ENCODE assay signal across 8 cellular contexts in the genomic region with DNA sequence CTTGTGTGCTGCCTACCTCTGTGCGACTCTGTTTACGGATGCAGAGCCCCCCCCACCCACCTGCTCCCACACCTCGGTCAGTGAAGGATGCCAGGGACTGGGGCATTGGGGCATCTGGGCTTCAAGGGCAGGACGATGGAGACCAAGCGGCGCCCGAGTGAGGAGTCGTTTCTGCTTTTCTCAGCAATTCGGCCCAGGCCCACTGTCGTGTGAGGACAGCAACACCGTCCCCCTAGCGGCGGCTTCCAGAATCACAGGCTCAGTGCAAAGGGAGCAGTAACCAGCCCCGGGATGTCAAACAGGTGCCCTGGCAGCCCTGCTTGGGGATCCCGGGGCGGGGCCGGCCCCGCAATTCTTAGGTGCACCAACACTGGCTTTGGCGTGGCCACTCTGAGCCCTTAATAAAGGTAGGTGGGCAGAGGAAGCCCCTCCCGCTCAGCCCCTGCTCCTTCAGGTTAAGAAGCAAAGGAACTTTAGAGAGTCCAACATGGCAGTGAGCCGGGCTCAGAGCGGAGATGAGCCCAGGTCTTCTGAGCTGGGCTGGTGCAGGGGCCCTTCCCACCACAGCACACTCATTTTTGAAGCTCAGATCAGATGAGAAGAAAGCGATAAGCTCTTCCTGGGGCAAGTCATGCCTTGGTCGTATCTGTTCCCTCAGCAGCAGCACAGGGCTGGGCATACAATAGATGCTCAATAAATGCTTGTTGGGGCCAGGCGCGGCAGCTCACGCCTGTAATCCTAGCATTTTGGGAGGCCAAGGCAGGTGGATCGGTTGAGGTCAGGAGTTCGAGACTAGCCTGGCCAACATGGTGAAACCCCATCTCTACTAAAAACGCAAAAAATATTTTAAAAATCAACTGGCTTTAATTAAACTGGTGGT. TPM values are rescaled to one million over a fixed set of nuclear protein-coding genes. Genes with fewer than 3 reads are reported as not detected.
DNase-seq lines count a peak whose midpoint lies in the region; ATAC-seq and TF ChIP-seq lines count a peak whose summit lies in the region.

No MANE protein-coding gene starts in this region.

- peak; percentile 49 to 93 (median 80) for TF ChIP-seq CTCF in dorsolateral prefrontal cortex (IDR thresholded peaks at IDR 0.05 in 54 of 56, conservative IDR thresholded peaks at IDR 0.05 in 2 of 56; ENCODE audit: low read depth in 1 of 56, partially characterized antibody in 56 of 56)

- peak; percentile 44 for DNase-seq in Caki2 (ENCODE audit: low read depth)
- peak; percentile 99 for DNase-seq in NCI-H510A treated with DMSO at 0.1 percent for 48 hours (lab: John Stamatoyannopoulos, UW)
- peak; percentile 76 to 79 for DNase-seq in activated CD4-positive, alpha-beta T cell treated with anti-CD3 and anti-CD28 coated beads, Interleukin-2, amount 50 U/mL, for 24 hours (ENCODE audit: low read depth in 1 of 2, low spot score in 1 of 2)
- peak; percentile 77 to 88 (median 86) for DNase-seq in dorsolateral prefrontal cortex
- DNase-seq in lung microvascular endothelial cell (ENCODE audit: low read depth in 2 of 2): peak; percentile 62 to 79
- DNase-seq in stimulated activated CD8-positive, alpha-beta memory T cell treated with anti-CD3 and anti-CD28 coated beads, Interleukin-15, amount 100 ng/mL, for 1 hour (ENCODE audit: low read depth): peak; percentile 69

- H3K27ac ChIP-seq in dorsolateral prefrontal cortex: peak overlapping the region in 1 of 59 donors; percentile 21

- no peaks in the 10 kb centered on the region for H3K27me3 ChIP-seq in dorsolateral prefrontal cortex

- H3K4me3 ChIP-seq in dorsolateral prefrontal cortex: no peak overlapping the region

- intact Hi-C loops in dorsolateral prefrontal cortex (cut with DNase I): no loop called here

- in situ Hi-C loops in Caki2 (cut with HindIII; ENCODE audit: low pct_unique_long_range_greater_than_20kb, low sequenced_read_pairs): no loop called here

- ATAC-seq in HG02798 (IDR thresholded peaks at IDR 0.05; ENCODE audit: poor library complexity, unreplicated experiment) (peak; percentile 42), GM21619 (IDR thresholded peaks at IDR 0.05; ENCODE audit: unreplicated experiment) (no peak)

RNA-seq across cellular contexts. Expression of a gene that starts 51.3 kb away (rescaled TPM):
- total RNA-seq in Caki2 (2014; rRNA removed; shearing (Covaris generic); ENCODE audit: low replicate concordance): 21.2 and 70.9 TPM in 2 replicates
- 100 to 1,000 TPM; 130 to 197 (median 159) TPM for total RNA-seq in dorsolateral prefrontal cortex
- 59.9 and 61.9 TPM in 2 replicates for total RNA-seq in lung microvascular endothelial cell

Comparison
In these comparisons a context has a peak if more than half of its experiments do, and no peak if none do; other contexts are left out.
1. DNase-seq: peak in every context shown above with its lines; median percentile 99 in NCI-H510A treated with DMSO at 0.1 percent for 48 hours; 86 in dorsolateral prefrontal cortex; 78 in activated CD4-positive, alpha-beta T cell treated with anti-CD3 and anti-CD28 coated beads, Interleukin-2, amount 50 U/mL, for 24 hours; 70 in lung microvascular endothelial cell; 69 in stimulated activated CD8-positive, alpha-beta memory T cell treated with anti-CD3 and anti-CD28 coated beads, Interleukin-15, amount 100 ng/mL, for 1 hour; 44 in Caki2.